In the genomic region with DNA sequence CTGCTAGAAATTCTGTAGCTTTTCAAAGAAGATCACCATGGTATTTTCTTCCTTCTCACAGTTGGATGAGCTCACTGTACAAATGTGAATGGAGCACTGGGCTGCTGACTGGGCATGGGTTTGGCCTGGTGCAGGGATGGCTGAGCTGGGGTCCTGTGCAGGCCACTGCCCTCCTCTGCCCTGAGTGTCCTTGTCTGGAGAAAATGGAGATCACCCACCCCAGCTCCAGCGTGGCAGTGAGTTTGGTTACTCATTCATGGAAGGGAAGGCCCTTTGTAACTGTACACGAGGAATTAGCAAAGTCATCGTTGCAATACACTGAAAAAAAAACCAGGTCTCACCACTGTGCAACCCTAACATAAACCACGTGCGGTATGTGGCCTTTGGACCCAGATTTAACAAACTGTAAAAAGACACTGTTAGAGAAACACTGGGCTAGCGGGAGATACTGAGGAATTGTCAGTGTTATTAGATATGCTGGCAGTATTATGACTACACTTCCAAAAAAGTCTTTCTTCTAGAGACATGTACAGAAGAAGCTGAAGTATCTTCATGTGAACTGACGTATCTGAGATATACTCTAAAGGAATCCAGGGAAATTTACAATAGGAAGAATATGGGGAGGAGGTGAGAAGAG, we compare ENCODE assay signal across 10 cellular contexts. TPM values are rescaled to one million over a fixed set of nuclear protein-coding genes. Genes with fewer than 3 reads are reported as not detected.
DNase-seq lines count a peak whose midpoint lies in the region; ATAC-seq and TF ChIP-seq lines count a peak whose summit lies in the region.
"Had no signal": no experiment of that assay in that cellular context is flagged by ENCODE, and none has a peak within 500 bp of the region (broad histone marks: within the 10 kb centered on the region; RNA-seq: fewer than 3 reads in every experiment).

No MANE protein-coding gene starts in this region.

- no peaks in the 10 kb centered on the region for H3K9me3 Mint-ChIP-seq in osteocyte (ENCODE audit: unreplicated experiment)

- ATAC-seq in HG02840 (IDR thresholded peaks at IDR 0.05; ENCODE audit: low FRiP score, unreplicated experiment) = no peak

- H3K4me3 Mint-ChIP-seq in osteocyte (ENCODE audit: unreplicated experiment) = no peak overlapping the region

- no peak overlapping the region for H3K4me3 ChIP-seq in duodenal mucosa (ENCODE audit: low read depth in 1 of 2, low read length in 2 of 2)
- H3K4me3 ChIP-seq: thoracic aorta had no signal

- H3K36me3 ChIP-seq in duodenal mucosa (ENCODE audit: control insufficient read depth in 1 of 2, insufficient read depth in 2 of 2, low read length in 2 of 2) = no peaks in the 10 kb centered on the region
- H3K36me3 ChIP-seq: thoracic aorta had no signal

- H3K9me3 ChIP-seq in duodenal mucosa (ENCODE audit: control insufficient read depth in 1 of 2, low read length in 2 of 2) = peaks cover 0 to 9% of the 10 kb centered on the region in 2 donors
- H3K9me3 ChIP-seq: thoracic aorta had no signal

- TF ChIP-seq CTCF in osteocyte (IDR thresholded peaks at IDR 0.05) = no peak

- H3K9ac ChIP-seq in duodenal mucosa (ENCODE audit: low read depth in 1 of 2, low read length in 2 of 2) = peak overlapping the region; percentile 12 to 41

- no peaks in the 10 kb centered on the region for H3K36me3 Mint-ChIP-seq in osteocyte (ENCODE audit: unreplicated experiment)

- no peaks in the 10 kb centered on the region for H3K27me3 Mint-ChIP-seq in osteocyte (ENCODE audit: unreplicated experiment)

- H3K27ac Mint-ChIP-seq in osteocyte (ENCODE audit: unreplicated experiment) = peak overlapping the region; percentile 8

- H3K27me3 ChIP-seq in duodenal mucosa (ENCODE audit: control insufficient read depth in 1 of 2, insufficient read depth in 2 of 2, low read length in 2 of 2) = no peaks in the 10 kb centered on the region

- peaks cover 31% of the 10 kb centered on the region in 2 donors for H3K4me1 ChIP-seq in duodenal mucosa (ENCODE audit: control insufficient read depth in 1 of 2, insufficient read depth in 2 of 2, low read length in 2 of 2)

- DNase-seq in DMS53 (lab: John Stamatoyannopoulos, UW) (peak; percentile 77), NOMO-1 treated with dmso at 0.1 percent for 144 hours (lab: John Stamatoyannopoulos, UW; ENCODE audit: unreplicated experiment) (peak; percentile 51), osteocyte (ENCODE audit: extremely low spot score, unreplicated experiment) (no peak), AG08395 (ENCODE audit: low spot score) (no peak), NK-92 (lab: John Stamatoyannopoulos, UW; ENCODE audit: unreplicated experiment) (no peak), mesenteric fat pad (ENCODE audit: low spot score) (no peak)
- DNase-seq: NCI-H69 had no signal

- H3K27ac ChIP-seq in duodenal mucosa (ENCODE audit: low read depth, low read length) = peak overlapping the region; percentile 61
- H3K27ac ChIP-seq: thoracic aorta had no signal

- H3K4me1 Mint-ChIP-seq in osteocyte (ENCODE audit: unreplicated experiment) = peaks cover 16% of the 10 kb centered on the region

RNA-seq across cellular contexts. Expression of a gene that starts 16.1 kb away (rescaled TPM):
- total RNA-seq in osteocyte = 31.0 and 33.2 TPM in 2 replicates
- total RNA-seq in mesenteric fat pad = 54.3 TPM

Comparison
In these comparisons a context has a peak if more than half of its experiments do, and no peak if none do; other contexts are left out.
1. DNase-seq: peak in DMS53 (single experiment) and NOMO-1 treated with dmso at 0.1 percent for 144 hours (single experiment); none in osteocyte (single experiment), AG08395 (single experiment), NK-92 (single experiment) and mesenteric fat pad (single experiment).